ENCODE assay signal across 13 cellular contexts in the genomic region with DNA sequence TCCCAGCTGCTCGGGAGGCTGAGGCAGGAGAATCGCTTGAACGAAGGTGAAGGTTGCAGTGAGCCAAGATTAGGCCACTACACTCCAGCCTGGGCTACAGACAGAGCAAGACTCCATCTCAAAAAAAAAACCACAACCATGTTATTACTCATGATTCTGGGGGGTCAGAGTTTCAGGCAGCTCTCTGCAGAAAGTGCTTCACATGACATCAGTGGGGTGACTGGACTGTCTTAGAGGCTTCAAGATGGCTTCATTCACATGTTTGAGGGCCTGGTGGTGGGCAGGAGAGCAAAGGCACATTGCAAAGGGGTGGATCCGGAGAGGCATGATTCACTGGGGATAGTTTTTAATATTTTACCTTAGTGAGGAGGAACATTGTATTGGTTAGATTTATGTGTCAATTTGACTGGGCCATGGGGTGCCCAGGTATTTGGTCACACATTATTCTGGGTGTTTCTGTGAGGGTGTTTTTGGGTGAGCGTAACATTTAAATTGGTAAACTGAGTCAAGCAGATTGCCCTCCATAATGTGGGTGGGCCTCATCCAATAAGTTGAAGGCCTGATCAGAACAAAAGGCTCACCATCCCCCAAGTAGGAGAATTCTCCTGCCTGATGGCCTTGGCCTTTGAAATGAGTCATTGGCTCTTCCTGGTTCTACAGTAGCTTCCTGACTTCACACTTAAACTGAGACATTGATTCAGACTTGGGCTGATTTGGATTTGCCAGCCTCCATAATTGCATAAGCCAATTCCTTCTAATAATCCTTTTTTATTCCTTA.
A peak's percentile ranks its signal among the peaks of the same experiment; 100 is the strongest.
DNase-seq lines count a peak whose midpoint lies in the region; ATAC-seq, FAIRE-seq and TF ChIP-seq lines count a peak whose summit lies in the region.
"Had no signal": no experiment of that assay in that cellular context is flagged by ENCODE, and none has a peak within 500 bp of the region (broad histone marks: within the 10 kb centered on the region; RNA-seq: fewer than 3 reads in every experiment).

No MANE protein-coding gene starts in this region.

- peaks cover 0 to 5% of the 10 kb centered on the region in 2 donors for H3K9me3 Mint-ChIP-seq in stimulated activated naive CD8-positive, alpha-beta T cell treated with anti-CD3 and anti-CD28 coated beads, Interleukin-15, amount 100 ng/mL, for 72 hours
- H3K9me3 Mint-ChIP-seq: activated T-cell treated with anti-CD3 and anti-CD28 coated beads, Interleukin-2, amount 50 U/mL, for 24 hours had no signal

- H3K9me3 ChIP-seq in HepG2 (ENCODE audit: low read length) (no peaks in the 10 kb centered on the region), right lobe of liver (no peaks in the 10 kb centered on the region), esophagus muscularis mucosa (no peaks in the 10 kb centered on the region)
- H3K9me3 ChIP-seq: upper lobe of right lung had no signal

- H3K27me3 ChIP-seq in HepG2 (ENCODE audit: control insufficient read depth in 1 of 2, insufficient read depth in 2 of 2, low read length in 2 of 2) (no peaks in the 10 kb centered on the region), right lobe of liver (no peaks in the 10 kb centered on the region), esophagus muscularis mucosa (no peaks in the 10 kb centered on the region)
- H3K27me3 ChIP-seq: upper lobe of right lung had no signal

- TF ChIP-seq EP300 in HepG2 (IDR thresholded peaks at IDR 0.05; ENCODE audit: low read depth in 2 of 2, low read length in 2 of 2) (peak in 1 of 2 experiments; percentile 66; a peak in 2 of 4 replicates), HepG2 (CRISPR knock-in tag; IDR thresholded peaks at IDR 0.05; ENCODE audit: borderline replicate concordance) (no peak), esophagus muscularis mucosa (IDR thresholded peaks at IDR 0.05) (no peak)

- peak overlapping the region; percentile 26 for H3K27ac ChIP-seq in HepG2 (ENCODE audit: extremely low read length, insufficient read depth, low read length)
- no peak overlapping the region for H3K27ac ChIP-seq in right lobe of liver
- no peak overlapping the region for H3K27ac ChIP-seq in esophagus muscularis mucosa (replicated peaks in 1 of 4)
- H3K27ac ChIP-seq: PC-9, upper lobe of right lung had no signal

- no peak for TF ChIP-seq CTCF in HepG2 (CRISPR knock-in tag; IDR thresholded peaks at IDR 0.05)
- no peak for TF ChIP-seq CTCF in right lobe of liver (IDR thresholded peaks at IDR 0.05)
- no peak for TF ChIP-seq CTCF in fibroblast of pulmonary artery (IDR thresholded peaks at IDR 0.05; ENCODE audit: low read length, missing control alignments)
- TF ChIP-seq CTCF in esophagus muscularis mucosa (IDR thresholded peaks at IDR 0.05): no peak

- no peak overlapping the region for H3K27ac Mint-ChIP-seq in stimulated activated naive CD8-positive, alpha-beta T cell treated with anti-CD3 and anti-CD28 coated beads, Interleukin-15, amount 100 ng/mL, for 72 hours
- H3K27ac Mint-ChIP-seq: activated T-cell treated with anti-CD3 and anti-CD28 coated beads, Interleukin-2, amount 50 U/mL, for 24 hours; CD14-positive monocyte had no signal

- no peak overlapping the region for H2AFZ ChIP-seq in HepG2 (ENCODE audit: low read length)
- H2AFZ ChIP-seq: PC-9 had no signal

- no peaks in the 10 kb centered on the region for H3K79me2 ChIP-seq in HepG2 (ENCODE audit: insufficient read depth, low read length)

- H3K4me2 ChIP-seq in HepG2 (ENCODE audit: low read depth, low read length): peak overlapping the region; percentile 4; the same call in 1 of the 2 replicates
- H3K4me2 ChIP-seq: PC-9 had no signal

- H4K20me1 ChIP-seq in HepG2 (ENCODE audit: insufficient read depth, low read length): no peaks in the 10 kb centered on the region

- peak; percentile 61 for DNase-seq in HepG2 (ENCODE audit: low spot score)
- DNase-seq in right lobe of liver: no peak
- peak; percentile 58 for DNase-seq in RPMI7951 (ENCODE audit: low read depth)
- DNase-seq in fibroblast of pulmonary artery (ENCODE audit: low read depth): peak; percentile 56
- DNase-seq in stimulated activated naive CD8-positive, alpha-beta T cell treated with anti-CD3 and anti-CD28 coated beads, Interleukin-15, amount 100 ng/mL, for 72 hours: no peak
- no peak for DNase-seq in T-helper 9 cell
- DNase-seq in esophagus muscularis mucosa (ENCODE audit: extremely low spot score): no peak
- DNase-seq: activated T-cell treated with anti-CD3 and anti-CD28 coated beads, Interleukin-2, amount 50 U/mL, for 24 hours; upper lobe of right lung had no signal

- H3K4me3 ChIP-seq in HepG2 (replicated peaks in 1 of 3; ENCODE audit: insufficient read depth in 1 of 3, low read depth in 2 of 3, low read length in 3 of 3): no peak overlapping the region
- H3K4me3 ChIP-seq in right lobe of liver: no peak overlapping the region
- H3K4me3 ChIP-seq in fibroblast of pulmonary artery (replicated peaks; ENCODE audit: low read depth, low read length): no peak overlapping the region
- H3K4me3 ChIP-seq in esophagus muscularis mucosa: no peak overlapping the region
- H3K4me3 ChIP-seq: PC-9, upper lobe of right lung had no signal

- peaks cover 18% of the 10 kb centered on the region for H3K27me3 Mint-ChIP-seq in stimulated activated naive CD8-positive, alpha-beta T cell treated with anti-CD3 and anti-CD28 coated beads, Interleukin-15, amount 100 ng/mL, for 72 hours
- H3K27me3 Mint-ChIP-seq: activated T-cell treated with anti-CD3 and anti-CD28 coated beads, Interleukin-2, amount 50 U/mL, for 24 hours had no signal

- no peak overlapping the region for H3K9ac ChIP-seq in HepG2 (ENCODE audit: insufficient read depth, low read depth, low read length)

- no peak overlapping the region for H3K4me3 Mint-ChIP-seq in stimulated activated naive CD8-positive, alpha-beta T cell treated with anti-CD3 and anti-CD28 coated beads, Interleukin-15, amount 100 ng/mL, for 72 hours
- H3K4me3 Mint-ChIP-seq: activated T-cell treated with anti-CD3 and anti-CD28 coated beads, Interleukin-2, amount 50 U/mL, for 24 hours; CD14-positive monocyte had no signal

- no TSS peak for BruUV-seq in HepG2 (replicated peaks; lab: Mats Ljungman, UMichigan)

- peaks cover 7% of the 10 kb centered on the region for H3K4me1 Mint-ChIP-seq in stimulated activated naive CD8-positive, alpha-beta T cell treated with anti-CD3 and anti-CD28 coated beads, Interleukin-15, amount 100 ng/mL, for 72 hours
- H3K4me1 Mint-ChIP-seq: CD14-positive monocyte had no signal

- POLR2A ChIA-PET in HepG2 (lab: Yijun Ruan, JAX): interaction anchor here (1.0 kb wide), 1 partner anchor 14 kb away, joined by 4 read pairs; no protein-coding TSS in a partner anchor

- H3K4me1 ChIP-seq in HepG2 (ENCODE audit: insufficient read depth, low read length): peaks cover 93% of the 10 kb centered on the region
- no peaks in the 10 kb centered on the region for H3K4me1 ChIP-seq in right lobe of liver
- H3K4me1 ChIP-seq in esophagus muscularis mucosa: no peaks in the 10 kb centered on the region
- H3K4me1 ChIP-seq: upper lobe of right lung had no signal

- H3K36me3 ChIP-seq in HepG2 (replicated peaks in 1 of 2; ENCODE audit: control insufficient read depth in 1 of 2, insufficient read depth in 2 of 2, low read length in 2 of 2) (no peaks in the 10 kb centered on the region), right lobe of liver (no peaks in the 10 kb centered on the region), esophagus muscularis mucosa (no peaks in the 10 kb centered on the region)
- H3K36me3 ChIP-seq: upper lobe of right lung had no signal

- TF ChIP-seq RAD21 in HepG2 (CRISPR knock-in tag; IDR thresholded peaks at IDR 0.05): no peak

- intact Hi-C loops in HepG2 (cut with micrococcal nuclease; ENCODE audit: unreplicated experiment): no loop called here
- intact Hi-C loops in right lobe of liver (cut with DNase I): no loop called here
- intact Hi-C loops in esophagus muscularis mucosa (cut with DNase I): no loop called here

- in situ Hi-C loops in HepG2 (cut with HindIII; ENCODE audit: extremely low pct_ligation_motif_present, low pct_unique_long_range_greater_than_20kb): no loop called here

- 93% methylated on average over 5 of the region's 5 CpGs for WGBS in HepG2 (ENCODE audit: low lambda C conversion rate)
- 96% methylated on average over 5 of the region's 5 CpGs for WGBS in right lobe of liver (ENCODE audit: insufficient coverage, low coverage, low lambda C conversion rate, missing lambda C conversion rate)
- 98% methylated on average over 5 of the region's 5 CpGs for WGBS in esophagus muscularis mucosa

- TF ChIP-seq POLR2A in HepG2 (IDR thresholded peaks at IDR 0.05; ENCODE audit: insufficient read depth in 1 of 2, low read depth in 2 of 2, low read length in 2 of 2): no peak
- TF ChIP-seq POLR2A in right lobe of liver (IDR thresholded peaks at IDR 0.05): no peak
- TF ChIP-seq POLR2A in esophagus muscularis mucosa (IDR thresholded peaks at IDR 0.05; ENCODE audit: low read depth): no peak

- FAIRE-seq in HepG2 (lab: Jason Lieb, UNC): no peak
- FAIRE-seq: GM19239 had no signal

- ATAC-seq in HepG2 (no peak), right lobe of liver (no peak), HG03354 (IDR thresholded peaks at IDR 0.05; ENCODE audit: poor library complexity, severe bottlenecking, unreplicated experiment) (no peak)
- peak; percentile 80 for ATAC-seq in stimulated activated naive CD8-positive, alpha-beta T cell treated with anti-CD3 and anti-CD28 coated beads, Interleukin-15, amount 100 ng/mL, for 72 hours
- ATAC-seq: upper lobe of right lung had no signal

- CTCF ChIA-PET in HepG2 (lab: Yijun Ruan, JAX; ENCODE audit: low intra/inter-chr PET ratio, low total read pairs): no interaction called here

TF ChIP-seq in HepG2, 621 proteins besides CTCF, POLR2A, EP300 and RAD21 (continues in another document):
- TF ChIP-seq, protein P1, sequence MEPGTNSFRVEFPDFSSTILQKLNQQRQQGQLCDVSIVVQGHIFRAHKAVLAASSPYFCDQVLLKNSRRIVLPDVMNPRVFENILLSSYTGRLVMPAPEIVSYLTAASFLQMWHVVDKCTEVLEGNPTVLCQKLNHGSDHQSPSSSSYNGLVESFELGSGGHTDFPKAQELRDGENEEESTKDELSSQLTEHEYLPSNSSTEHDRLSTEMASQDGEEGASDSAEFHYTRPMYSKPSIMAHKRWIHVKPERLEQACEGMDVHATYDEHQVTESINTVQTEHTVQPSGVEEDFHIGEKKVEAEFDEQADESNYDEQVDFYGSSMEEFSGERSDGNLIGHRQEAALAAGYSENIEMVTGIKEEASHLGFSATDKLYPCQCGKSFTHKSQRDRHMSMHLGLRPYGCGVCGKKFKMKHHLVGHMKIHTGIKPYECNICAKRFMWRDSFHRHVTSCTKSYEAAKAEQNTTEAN (CRISPR knock-in tag; conservative IDR thresholded peaks at IDR 0.05): no peak
- TF ChIP-seq POLR2AphosphoS5 (IDR thresholded peaks at IDR 0.05; ENCODE audit: low read depth, low read length) (no peak), KDM5B (CRISPR knock-in tag; IDR thresholded peaks at IDR 0.05; ENCODE audit: borderline replicate concordance) (no peak), BORCS8-MEF2B (CRISPR knock-in tag; IDR thresholded peaks at IDR 0.05) (no peak), ZNF274 (CRISPR knock-in tag; IDR thresholded peaks at IDR 0.05) (no peak), GZF1 (CRISPR knock-in tag; IDR thresholded peaks at IDR 0.05) (no peak), ZNF24 (IDR thresholded peaks at IDR 0.05) (peak; percentile 66)

Comparison
In these comparisons a context has a peak if more than half of its experiments do, and no peak if none do; other contexts are left out.
1. DNase-seq: peak in HepG2 (single experiment), RPMI7951 (single experiment) and fibroblast of pulmonary artery (single experiment); none in right lobe of liver (0 of 3), stimulated activated naive CD8-positive, alpha-beta T cell treated with anti-CD3 and anti-CD28 coated beads, Interleukin-15, amount 100 ng/mL, for 72 hours (0 of 2), T-helper 9 cell (single experiment) and esophagus muscularis mucosa (single experiment).